24 cellular contexts compared by ENCODE assay signal in the genomic region with DNA sequence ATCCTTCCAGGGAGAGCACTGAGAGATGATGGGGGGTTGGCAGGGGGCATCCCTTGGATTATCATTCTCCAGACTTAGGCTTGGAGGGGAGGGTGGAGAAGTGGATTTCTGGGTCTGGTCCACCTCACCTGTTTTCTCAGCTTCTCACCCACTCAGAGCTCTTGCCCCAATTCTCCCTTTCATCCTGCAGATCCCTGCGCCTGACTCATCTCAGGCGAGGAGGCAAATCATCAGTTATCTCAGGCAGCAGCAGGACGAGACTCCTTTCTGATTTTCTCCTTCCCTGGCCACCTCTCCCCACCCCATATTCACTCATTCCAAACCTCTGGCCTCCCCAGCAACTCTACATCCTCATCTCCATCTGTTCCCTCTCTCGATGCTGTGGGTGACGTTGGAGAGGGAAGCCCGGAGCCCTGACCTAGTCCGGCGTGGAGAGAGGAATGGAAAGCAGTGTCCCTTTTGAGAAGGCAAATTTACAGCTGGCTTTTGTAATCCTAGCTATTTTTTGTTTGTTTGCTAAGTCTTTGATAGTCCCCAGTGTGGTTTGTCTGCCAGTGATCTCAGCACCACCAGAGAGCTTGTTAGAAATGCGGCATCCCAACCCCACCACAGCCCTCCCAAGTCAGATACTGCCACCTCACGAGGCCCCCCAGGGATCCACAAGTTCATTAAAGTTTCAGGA. TPM values are rescaled to one million over a fixed set of nuclear protein-coding genes. Genes with fewer than 3 reads are reported as not detected.
DNase-seq lines count a peak whose midpoint lies in the region; ATAC-seq and TF ChIP-seq lines count a peak whose summit lies in the region.
"Had no signal": no experiment of that assay in that cellular context is flagged by ENCODE, and none has a peak within 500 bp of the region (broad histone marks: within the 10 kb centered on the region; RNA-seq: fewer than 3 reads in every experiment).

No MANE protein-coding gene starts in this region.

- H3K9me3 Mint-ChIP-seq in type B pancreatic cell, result peaks cover 8% of the 10 kb centered on the region

- H3K4me1 ChIP-seq in esophagus squamous epithelium, result peaks cover 6 to 66% (median 21%) of the 10 kb centered on the region in 3 donors
- H3K4me1 ChIP-seq: HAP-1 had no signal

- ATAC-seq in Right ventricle myocardium superior (ENCODE audit: poor library complexity) (no peak), left ventricle myocardium superior (no peak), T-helper 17 cell (no peak)
- ATAC-seq: mucosa of descending colon had no signal

- H3K4me3 ChIP-seq in esophagus squamous epithelium, result no peak overlapping the region
- H3K4me3 ChIP-seq in MG63, result no peak overlapping the region
- H3K4me3 ChIP-seq: HAP-1, hepatocyte, mucosa of descending colon, ovary, thoracic aorta had no signal

- TF ChIP-seq POLR2A in esophagus squamous epithelium (IDR thresholded peaks at IDR 0.05), result no peak

- intact Hi-C loops in Right ventricle myocardium superior (cut with DNase I), result no loop called here
- intact Hi-C loops in left ventricle myocardium superior (cut with micrococcal nuclease), result no loop called here
- intact Hi-C loops in esophagus squamous epithelium (cut with DNase I), result no loop called here

- DNase-seq in Right ventricle myocardium superior (peak; percentile 8), left ventricle myocardium superior (no peak), T-helper 17 cell (no peak), esophagus squamous epithelium (lab: John Stamatoyannopoulos, UW) (no peak), type B pancreatic cell (ENCODE audit: extremely low spot score, unreplicated experiment) (no peak), Ammon's horn (ENCODE audit: low spot score) (no peak), MG63 (no peak)
- no peak for DNase-seq in effector CD4-positive, alpha-beta T cell
- DNase-seq: activated CD4-positive, alpha-beta T cell treated with anti-CD3 and anti-CD28 coated beads, Interleukin-2, amount 50 U/mL, for 4 hours; DMS 273 treated with DMSO at 0.1 percent for 48 hours; kidney glomerular epithelial cell; mucosa of descending colon; NCI-H1694; NCI-H446; ovary; SIG-M5; stimulated activated CD4-positive, alpha-beta T cell treated with anti-CD3 and anti-CD28 coated beads, Interleukin-4, amount 100 ng/mL, for 24 hours; stimulated activated CD8-positive, alpha-beta memory T cell treated with anti-CD3 and anti-CD28 coated beads, Interleukin-4, amount 100 ng/mL, for 48 hours had no signal

- H3K4me3 Mint-ChIP-seq in T-helper 17 cell (no peak overlapping the region), type B pancreatic cell (no peak overlapping the region)
- H3K4me3 Mint-ChIP-seq: brain; dendritic cell treated with granulocyte-macrophage colony-stimulating factor and Interleukin-4, amounts not matched to agents 40 ng/mL and 50 ng/mL, for 4 days had no signal

- H3K27me3 ChIP-seq in esophagus squamous epithelium (no peaks in the 10 kb centered on the region), MG63 (no peaks in the 10 kb centered on the region)
- H3K27me3 ChIP-seq: hepatocyte, ovary had no signal

- H3K27ac Mint-ChIP-seq in T-helper 17 cell, result peak overlapping the region; percentile 91
- peak overlapping the region; percentile 81 for H3K27ac Mint-ChIP-seq in type B pancreatic cell
- H3K27ac Mint-ChIP-seq: activated T-helper 2 cell treated with anti-CD3 and anti-CD28 coated beads, Interferon-gamma antibody, Interleukin-2, Interleukin-4, amounts not matched to agents 10 μg/mL and 5 μg/mL and 100 μg/mL, durations not matched to agents 14 hours and 24 hours and 36 hours had no signal

- TF ChIP-seq CTCF in esophagus squamous epithelium (IDR thresholded peaks at IDR 0.05) (no peak), type B pancreatic cell (conservative IDR thresholded peaks at IDR 0.05) (no peak)

- H3K27ac ChIP-seq in esophagus squamous epithelium, result peak overlapping the region; percentile 75 to 91 (median 84)
- H3K27ac ChIP-seq: hepatocyte, ovary, thoracic aorta had no signal

- 68 to 86% methylated on average over 10 of the region's 10 CpGs for WGBS in esophagus squamous epithelium, 2 donors

- H3K4me1 Mint-ChIP-seq in T-helper 17 cell, result peaks cover 26% of the 10 kb centered on the region
- peaks cover 5% of the 10 kb centered on the region for H3K4me1 Mint-ChIP-seq in type B pancreatic cell (ENCODE audit: unreplicated experiment)
- H3K4me1 Mint-ChIP-seq: brain had no signal

- peaks cover 0 to 16% (median 0%) of the 10 kb centered on the region in 3 donors for H3K36me3 ChIP-seq in esophagus squamous epithelium
- peaks cover 2% of the 10 kb centered on the region; the same call in 1 of the 2 replicates for H3K36me3 ChIP-seq in MG63
- H3K36me3 ChIP-seq: HAP-1, ovary had no signal

- no peaks in the 10 kb centered on the region for H3K9me3 ChIP-seq in T-helper 17 cell (ENCODE audit: control insufficient read depth, low read length, poor library complexity, severe bottlenecking)
- no peaks in the 10 kb centered on the region for H3K9me3 ChIP-seq in esophagus squamous epithelium
- no peaks in the 10 kb centered on the region; the same call in 1 of the 2 replicates for H3K9me3 ChIP-seq in MG63
- H3K9me3 ChIP-seq: HAP-1, mucosa of descending colon, ovary, thoracic aorta had no signal

- H3K36me3 Mint-ChIP-seq in T-helper 17 cell (ENCODE audit: low read depth) (peaks cover 8% of the 10 kb centered on the region), type B pancreatic cell (peaks cover 28% of the 10 kb centered on the region)

- H3K27me3 Mint-ChIP-seq in T-helper 17 cell (no peaks in the 10 kb centered on the region), type B pancreatic cell (no peaks in the 10 kb centered on the region)
- H3K27me3 Mint-ChIP-seq: brain; dendritic cell treated with granulocyte-macrophage colony-stimulating factor and Interleukin-4, amounts not matched to agents 40 ng/mL and 50 ng/mL, for 4 days had no signal

RNA-seq across cellular contexts. Expression of gene TPT1, which starts 24.0 kb away (rescaled TPM):
- total RNA-seq in Right ventricle myocardium superior (4,220 TPM), left ventricle myocardium superior (4,849 TPM), T-helper 17 cell (1,000 to 10,000 TPM; 7,650 to 7,799 TPM), esophagus squamous epithelium (1,000 to 10,000 TPM; 2,183 to 3,899 (median 2,784) TPM), type B pancreatic cell (ENCODE audit: low replicate concordance) (3,472 and 4,120 TPM in 2 replicates)
- total RNA-seq in MG63 (2014; rRNA removed; shearing (Covaris generic); ENCODE audit: low replicate concordance), result 1,247 and 1,897 TPM in 2 replicates

RNA-seq across cellular contexts. Expression of gene SLC25A30, which starts 53.2 kb away (rescaled TPM):
- total RNA-seq in Right ventricle myocardium superior, result 142 TPM
- total RNA-seq in left ventricle myocardium superior, result 194 TPM
- 10 to 100 TPM; 15.2 to 22.3 TPM for total RNA-seq in T-helper 17 cell
- 1 to 10 TPM; 1.7 to 6.7 (median 5.8) TPM for total RNA-seq in esophagus squamous epithelium
- 5.5 and 7.6 TPM in 2 replicates for total RNA-seq in type B pancreatic cell (ENCODE audit: low replicate concordance)
- total RNA-seq in MG63 (2014; rRNA removed; shearing (Covaris generic); ENCODE audit: low replicate concordance), result 4.2 and 14.0 TPM in 2 replicates
